19 cellular contexts compared by ENCODE assay signal in genomic region chr21:27406297-27407009, GRCh38.
DNase-seq lines count a peak whose midpoint lies in the region; ATAC-seq and TF ChIP-seq lines count a peak whose summit lies in the region.
"Had no signal": no experiment of that assay in that cellular context is flagged by ENCODE, and none has a peak within 500 bp of the region (broad histone marks: within the 10 kb centered on the region; RNA-seq: fewer than 3 reads in every experiment).

No MANE protein-coding gene starts in this region.

- H3K27me3 Mint-ChIP-seq in GM23338 (ENCODE audit: insufficient read depth, low read depth, poor library complexity): peaks cover 2% of the 10 kb centered on the region
- H3K27me3 Mint-ChIP-seq: memory B cell had no signal

- H3K27me3 ChIP-seq in GM23338 (ENCODE audit: insufficient read depth) (no peaks in the 10 kb centered on the region), MM.1S (replicated peaks; ENCODE audit: insufficient read depth, low read length) (no peaks in the 10 kb centered on the region)
- H3K27me3 ChIP-seq: vagina had no signal

- H3K4me2 ChIP-seq in GM23338: peak overlapping the region; percentile 36; the same call in 1 of the 2 replicates
- H3K4me2 ChIP-seq in MM.1S (ENCODE audit: low read depth, low read length): no peak overlapping the region

- H3K9ac ChIP-seq in MM.1S (ENCODE audit: low read length): no peak overlapping the region

- H3K36me3 ChIP-seq in GM23338 (ENCODE audit: insufficient read depth) (no peaks in the 10 kb centered on the region), MM.1S (replicated peaks; ENCODE audit: insufficient read depth, low read length) (no peaks in the 10 kb centered on the region)
- H3K36me3 ChIP-seq: vagina had no signal

- DNase-seq in GM23338 (ENCODE audit: low spot score) (no peak), choroid plexus epithelial cell (ENCODE audit: low read depth) (peak; percentile 33), hepatic stellate cell (ENCODE audit: low spot score) (peak; percentile 9), pons (ENCODE audit: low spot score) (peak; percentile 18), T-helper 9 cell (no peak), MM.1S (no peak), NCI-H345 treated with DMSO at 0.1 percent for 48 hours (lab: John Stamatoyannopoulos, UW; ENCODE audit: unreplicated experiment) (no peak)
- DNase-seq: activated CD4-positive, alpha-beta T cell treated with anti-CD3 and anti-CD28 coated beads, Interleukin-2, amount 50 U/mL, for 1 hour; activated T-cell treated with anti-CD3 and anti-CD28 coated beads, Interleukin-2, amount 50 U/mL, for 72 hours; cortex of kidney; erythroblast; NCI-H2107; SHP77 treated with DMSO at 0.1 percent for 48 hours; small intestine; stimulated activated naive CD4-positive, alpha-beta T cell treated with Interleukin-2 at 50 U/mL for 16 hours; T1000 had no signal

- no peaks in the 10 kb centered on the region for H3K79me2 ChIP-seq in GM23338 (replicated peaks; ENCODE audit: insufficient read depth)
- no peaks in the 10 kb centered on the region for H3K79me2 ChIP-seq in MM.1S (ENCODE audit: low read length)

- H2AFZ ChIP-seq in GM23338: no peak overlapping the region
- no peak overlapping the region for H2AFZ ChIP-seq in MM.1S (ENCODE audit: low read length)

- no peaks in the 10 kb centered on the region for H3K9me3 ChIP-seq in MM.1S (replicated peaks; ENCODE audit: insufficient read depth, low read length)
- H3K9me3 ChIP-seq: vagina had no signal

- H3K4me3 ChIP-seq in GM23338: no peak overlapping the region
- no peak overlapping the region for H3K4me3 ChIP-seq in choroid plexus epithelial cell (ENCODE audit: low read depth, low read length)
- no peak overlapping the region for H3K4me3 ChIP-seq in MM.1S (ENCODE audit: low read length)
- H3K4me3 ChIP-seq: vagina had no signal

- no peak for ATAC-seq in GM23338
- ATAC-seq in HG03139 (IDR thresholded peaks at IDR 0.05; ENCODE audit: unreplicated experiment): no peak
- ATAC-seq: activated T-cell treated with anti-CD3 and anti-CD28 coated beads, Interleukin-2, amount 50 U/mL, for 72 hours had no signal

- H3K4me3 Mint-ChIP-seq in GM23338: no peak overlapping the region
- H3K4me3 Mint-ChIP-seq: activated T-cell treated with anti-CD3 and anti-CD28 coated beads, Interleukin-2, amount 50 U/mL, for 72 hours; memory B cell had no signal

- H3K9me2 ChIP-seq in GM23338 (ENCODE audit: insufficient read depth) (no peaks in the 10 kb centered on the region), MM.1S (replicated peaks; ENCODE audit: insufficient read depth, low read length) (no peaks in the 10 kb centered on the region)

- no peak overlapping the region for H3K27ac ChIP-seq in GM23338 (ENCODE audit: low read depth)
- no peak overlapping the region for H3K27ac ChIP-seq in MM.1S (ENCODE audit: low read length)
- H3K27ac ChIP-seq: vagina had no signal

- no peaks in the 10 kb centered on the region for H3K36me3 Mint-ChIP-seq in GM23338 (ENCODE audit: low read depth)
- H3K36me3 Mint-ChIP-seq: memory B cell had no signal

- H3F3A ChIP-seq in GM23338 (replicated peaks; ENCODE audit: low read depth): no peaks in the 10 kb centered on the region
- no peaks in the 10 kb centered on the region for H3F3A ChIP-seq in MM.1S (ENCODE audit: insufficient read depth, low read length)

- H3K4me1 ChIP-seq in GM23338 (ENCODE audit: insufficient read depth) (peaks cover 10% of the 10 kb centered on the region; the same call in 1 of the 2 replicates), MM.1S (ENCODE audit: low read length) (no peaks in the 10 kb centered on the region)
- H3K4me1 ChIP-seq: vagina had no signal

- TF ChIP-seq CTCF in GM23338 (conservative IDR thresholded peaks at IDR 0.05; ENCODE audit: low read depth in 2 of 2) (no peak), choroid plexus epithelial cell (conservative IDR thresholded peaks at IDR 0.05; ENCODE audit: low read depth, low read length) (no peak), MM.1S (IDR thresholded peaks at IDR 0.05; ENCODE audit: low read length) (no peak)

- no peaks in the 10 kb centered on the region for H4K20me1 ChIP-seq in GM23338 (replicated peaks; ENCODE audit: insufficient read depth)
- no peaks in the 10 kb centered on the region for H4K20me1 ChIP-seq in MM.1S (ENCODE audit: insufficient read depth, low read length)

- peaks cover 7% of the 10 kb centered on the region; the same call in 2 of the 3 replicates for H3K4me1 Mint-ChIP-seq in GM23338
- H3K4me1 Mint-ChIP-seq: memory B cell had no signal

- H3K9me3 Mint-ChIP-seq in GM23338: no peaks in the 10 kb centered on the region

- H3K27ac Mint-ChIP-seq in GM23338: peak overlapping the region; percentile 80
- H3K27ac Mint-ChIP-seq: activated T-cell treated with anti-CD3 and anti-CD28 coated beads, Interleukin-2, amount 50 U/mL, for 72 hours; memory B cell had no signal

TF ChIP-seq in GM23338, 12 proteins besides CTCF, POLR2A, EP300 and RAD21 (continues in another document):
- TF ChIP-seq ZNF114 (CRISPR knock-in tag; IDR thresholded peaks at IDR 0.05) (no peak), JUNB (IDR thresholded peaks at IDR 0.05; ENCODE audit: unreplicated experiment) (no peak)
- TF ChIP-seq, protein P1, sequence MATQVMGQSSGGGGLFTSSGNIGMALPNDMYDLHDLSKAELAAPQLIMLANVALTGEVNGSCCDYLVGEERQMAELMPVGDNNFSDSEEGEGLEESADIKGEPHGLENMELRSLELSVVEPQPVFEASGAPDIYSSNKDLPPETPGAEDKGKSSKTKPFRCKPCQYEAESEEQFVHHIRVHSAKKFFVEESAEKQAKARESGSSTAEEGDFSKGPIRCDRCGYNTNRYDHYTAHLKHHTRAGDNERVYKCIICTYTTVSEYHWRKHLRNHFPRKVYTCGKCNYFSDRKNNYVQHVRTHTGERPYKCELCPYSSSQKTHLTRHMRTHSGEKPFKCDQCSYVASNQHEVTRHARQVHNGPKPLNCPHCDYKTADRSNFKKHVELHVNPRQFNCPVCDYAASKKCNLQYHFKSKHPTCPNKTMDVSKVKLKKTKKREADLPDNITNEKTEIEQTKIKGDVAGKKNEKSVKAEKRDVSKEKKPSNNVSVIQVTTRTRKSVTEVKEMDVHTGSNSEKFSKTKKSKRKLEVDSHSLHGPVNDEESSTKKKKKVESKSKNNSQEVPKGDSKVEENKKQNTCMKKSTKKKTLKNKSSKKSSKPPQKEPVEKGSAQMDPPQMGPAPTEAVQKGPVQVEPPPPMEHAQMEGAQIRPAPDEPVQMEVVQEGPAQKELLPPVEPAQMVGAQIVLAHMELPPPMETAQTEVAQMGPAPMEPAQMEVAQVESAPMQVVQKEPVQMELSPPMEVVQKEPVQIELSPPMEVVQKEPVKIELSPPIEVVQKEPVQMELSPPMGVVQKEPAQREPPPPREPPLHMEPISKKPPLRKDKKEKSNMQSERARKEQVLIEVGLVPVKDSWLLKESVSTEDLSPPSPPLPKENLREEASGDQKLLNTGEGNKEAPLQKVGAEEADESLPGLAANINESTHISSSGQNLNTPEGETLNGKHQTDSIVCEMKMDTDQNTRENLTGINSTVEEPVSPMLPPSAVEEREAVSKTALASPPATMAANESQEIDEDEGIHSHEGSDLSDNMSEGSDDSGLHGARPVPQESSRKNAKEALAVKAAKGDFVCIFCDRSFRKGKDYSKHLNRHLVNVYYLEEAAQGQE (IDR thresholded peaks at IDR 0.05; ENCODE audit: unreplicated experiment): no peak

Comparison
In these comparisons a context has a peak if more than half of its experiments do, and no peak if none do; other contexts are left out.
1. DNase-seq: peak in choroid plexus epithelial cell (single experiment), hepatic stellate cell (single experiment) and pons (single experiment); none in GM23338 (single experiment), T-helper 9 cell (single experiment), MM.1S (single experiment) and NCI-H345 treated with DMSO at 0.1 percent for 48 hours (single experiment).